Comparison of ENCODE assay signal across 11 cellular contexts in genomic region chr11:66183581-66184048, GRCh38.
A peak's percentile ranks its signal among the peaks of the same experiment; 100 is the strongest.
DNase-seq lines count a peak whose midpoint lies in the region; ATAC-seq and TF ChIP-seq lines count a peak whose summit lies in the region.
"Had no signal": no experiment of that assay in that cellular context is flagged by ENCODE, and none has a peak within 500 bp of the region (broad histone marks: within the 10 kb centered on the region; RNA-seq: fewer than 3 reads in every experiment).

No MANE protein-coding gene starts in this region.

- H3K79me2 ChIP-seq in PC-3 (ENCODE audit: low read length): peaks cover 5% of the 10 kb centered on the region; the same call in 1 of the 2 replicates

- H3K4me2 ChIP-seq in PC-3 (ENCODE audit: low read length): no peak overlapping the region

- TF ChIP-seq POLR2A in gastroesophageal sphincter (IDR thresholded peaks at IDR 0.05): no peak

- no peak overlapping the region for H2AFZ ChIP-seq in PC-3 (ENCODE audit: low read length)

- no TSS peak for BruUV-seq in PC-3 (replicated peaks; lab: Mats Ljungman, UMichigan)

- peak; percentile 19 for ATAC-seq in left ventricle myocardium superior
- no peak for ATAC-seq in PC-3
- no peak for ATAC-seq in gastroesophageal sphincter

- 80 to 93% methylated on average over 1 to 2 of the region's 3 CpGs for WGBS in gastroesophageal sphincter (ENCODE audit: low coverage in 1 of 2), 2 donors

- no peaks in the 10 kb centered on the region for H3K9me2 ChIP-seq in PC-3 (replicated peaks; ENCODE audit: low read length)

- H3K4me1 ChIP-seq in right atrium auricular region (no peaks in the 10 kb centered on the region), PC-3 (ENCODE audit: insufficient read depth, low read length) (peaks cover 10% of the 10 kb centered on the region), gastroesophageal sphincter (no peaks in the 10 kb centered on the region)

- TF ChIP-seq EP300 in gastroesophageal sphincter (IDR thresholded peaks at IDR 0.05): no peak

- no peaks in the 10 kb centered on the region for H4K20me1 ChIP-seq in PC-3 (ENCODE audit: low read length)

- H3K9me3 ChIP-seq in right atrium auricular region (no peaks in the 10 kb centered on the region), PC-3 (ENCODE audit: low read length) (no peaks in the 10 kb centered on the region), gastroesophageal sphincter (no peaks in the 10 kb centered on the region)

- no peak overlapping the region for H3K4me3 ChIP-seq in right atrium auricular region
- no peak overlapping the region for H3K4me3 ChIP-seq in PC-3 (ENCODE audit: low read length)
- H3K4me3 ChIP-seq in gastroesophageal sphincter: no peak overlapping the region
- H3K4me3 ChIP-seq: lung had no signal

- no peaks in the 10 kb centered on the region for H3K27me3 ChIP-seq in right atrium auricular region
- no peaks in the 10 kb centered on the region for H3K27me3 ChIP-seq in PC-3 (ENCODE audit: low read length)
- H3K27me3 ChIP-seq in gastroesophageal sphincter: no peaks in the 10 kb centered on the region

- intact Hi-C loops in left ventricle myocardium superior (cut with micrococcal nuclease) (no loop called here), PC-3 (cut with micrococcal nuclease) (no loop called here)

- POLR2A ChIA-PET in PC-3 (lab: Charles Lee; ENCODE audit: unreplicated experiment): no interaction called here

- H3K36me3 ChIP-seq in right atrium auricular region: no peaks in the 10 kb centered on the region
- H3K36me3 ChIP-seq in PC-3 (ENCODE audit: low read depth, low read length): no peaks in the 10 kb centered on the region
- H3K36me3 ChIP-seq in gastroesophageal sphincter: no peaks in the 10 kb centered on the region

- DNase-seq in left ventricle myocardium superior (no peak), right atrium auricular region (ENCODE audit: low spot score) (no peak), PC-3 (peak; percentile 8), retina (peak; percentile 52), AG20443 (ENCODE audit: low spot score) (no peak), DMS153 treated with DMSO at 0.1 percent for 48 hours (lab: John Stamatoyannopoulos, UW; ENCODE audit: unreplicated experiment) (no peak)
- peak; percentile 20 for DNase-seq in effector CD4-positive, alpha-beta T cell
- DNase-seq: glutamatergic neuron, NCI-H510A treated with DMSO at 0.1 percent for 48 hours had no signal

- CTCF ChIA-PET in PC-3 (lab: Charles Lee): no interaction called here

- TF ChIP-seq CTCF in right atrium auricular region (IDR thresholded peaks at IDR 0.05): no peak
- no peak for TF ChIP-seq CTCF in PC-3 (conservative IDR thresholded peaks at IDR 0.05; ENCODE audit: low read depth, low read length)
- TF ChIP-seq CTCF in gastroesophageal sphincter (IDR thresholded peaks at IDR 0.05): no peak

- H3K27ac ChIP-seq in right atrium auricular region (no peak overlapping the region), PC-3 (ENCODE audit: low read length) (no peak overlapping the region), gastroesophageal sphincter (no peak overlapping the region)

- H3F3A ChIP-seq in PC-3 (ENCODE audit: low read length, unreplicated experiment): no peaks in the 10 kb centered on the region

- H3K9ac ChIP-seq in PC-3 (ENCODE audit: low read length): no peak overlapping the region

Comparison
In these comparisons a context has a peak if more than half of its experiments do, and no peak if none do; other contexts are left out.
1. DNase-seq: peak in PC-3 (single experiment), effector CD4-positive, alpha-beta T cell (single experiment) and retina (single experiment); none in left ventricle myocardium superior (single experiment), right atrium auricular region (single experiment), AG20443 (single experiment) and DMS153 treated with DMSO at 0.1 percent for 48 hours (single experiment).